36 cellular contexts compared by ENCODE assay signal in the genomic region with DNA sequence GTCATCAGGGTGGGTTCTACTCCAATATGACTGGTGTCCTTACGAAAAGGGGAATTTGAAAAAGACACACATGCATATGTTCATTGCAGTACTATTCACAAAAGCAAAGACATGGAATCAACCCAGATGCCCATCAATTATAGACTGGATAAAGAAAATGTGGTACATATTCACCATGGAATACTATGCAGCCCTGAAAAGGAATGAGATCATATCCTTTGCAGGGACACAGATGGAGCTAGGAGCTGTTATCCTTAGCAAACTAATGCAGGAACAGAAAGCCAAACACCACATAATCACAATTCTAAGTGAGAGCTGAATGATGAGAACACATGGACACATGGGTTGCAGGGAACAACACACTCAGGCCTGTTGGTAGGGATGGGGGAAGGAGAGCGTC. TPM values are rescaled to one million over a fixed set of nuclear protein-coding genes. Genes with fewer than 3 reads are reported as not detected.
"Had no signal": no experiment of that assay in that cellular context is flagged by ENCODE, and none has a peak within 500 bp of the region (broad histone marks: within the 10 kb centered on the region; RNA-seq: fewer than 3 reads in every experiment).

No MANE protein-coding gene starts in this region.

- H3K4me3 ChIP-seq: ascending aorta, body of pancreas, breast epithelium, cardiac muscle cell had no signal

- FAIRE-seq: astrocyte, bronchial epithelial cell had no signal

- H3K36me3 ChIP-seq: ascending aorta, brain microvascular endothelial cell, breast epithelium, cardiac muscle cell had no signal

- DNase-seq: activated effector memory CD4-positive, alpha-beta T cell treated with anti-CD3 and anti-CD28 coated beads, Interleukin-2, amount 50 U/mL, for 16 hours; activated effector memory CD4-positive, alpha-beta T cell treated with Interleukin-2 at 50 U/mL for 16 hours; activated gamma-delta T cell; activated gamma-delta T cell treated with Interleukin-2 at 50 U/mL for 16 hours; activated naive CD4-positive, alpha-beta T cell; activated naive CD4-positive, alpha-beta T cell treated with anti-CD3 and anti-CD28 coated beads for 36 hours; activated naive CD4-positive, alpha-beta T cell treated with anti-CD3 and anti-CD28 coated beads, Interleukin-2, amount 10 ng/mL, durations not matched to agents 7 days and 5 days; activated naive CD4-positive, alpha-beta T cell treated with anti-CD3 and anti-CD28 coated beads, Interleukin-2, amount 50 U/mL, for 16 hours; activated naive CD4-positive, alpha-beta T cell treated with Interleukin-2 at 50 U/mL for 16 hours; activated naive CD8-positive, alpha-beta T cell treated with anti-CD3 and anti-CD28 coated beads for 36 hours; activated naive CD8-positive, alpha-beta T cell treated with anti-CD3 and anti-CD28 coated beads, Interleukin-2, amount 10 ng/mL, durations not matched to agents 7 days and 5 days; activated naive CD8-positive, alpha-beta T cell treated with anti-CD3 and anti-CD28 coated beads, Interleukin-2, amount 50 U/mL, for 24 hours; activated T-cell treated with anti-CD3 and anti-CD28 coated beads, Interleukin-2, amount 50 U/mL, for 1 hour; activated T-cell treated with anti-CD3 and anti-CD28 coated beads, Interleukin-2, amount 50 U/mL, for 24 hours; activated T-cell treated with anti-CD3 and anti-CD28 coated beads, Interleukin-2, amount 50 U/mL, for 4 hours; activated T-cell treated with anti-CD3 and anti-CD28 coated beads, Interleukin-2, amount 50 U/mL, for 48 hours; activated T-cell treated with anti-CD3 and anti-CD28 coated beads, Interleukin-2, amount 50 U/mL, for 72 hours; amniotic stem cell; amygdala; anterior cingulate cortex; aorta; body of pancreas; brain microvascular endothelial cell; caudate nucleus; central memory CD4-positive, alpha-beta T cell; cerebellar nuclear complex had no signal

- H3K27me3 ChIP-seq: ascending aorta, body of pancreas, breast epithelium, cardiac muscle cell had no signal

- ATAC-seq: activated naive CD4-positive, alpha-beta T cell treated with anti-CD3 and anti-CD28 coated beads, Interleukin-2, amount 50 U/mL, for 72 hours; activated naive CD8-positive, alpha-beta T cell treated with anti-CD3 and anti-CD28 coated beads, Interleukin-2, amount 50 U/mL, for 24 hours; activated T-cell treated with anti-CD3 and anti-CD28 coated beads, Interleukin-2, amount 50 U/mL, for 4 hours; activated T-cell treated with anti-CD3 and anti-CD28 coated beads, Interleukin-2, amount 50 U/mL, for 72 hours; activated T-helper 17 cell treated with anti-CD3 and anti-CD28 coated beads, Interleukin-2, amount 50 U/mL, for 72 hours; body of pancreas had no signal

- H3K9me3 ChIP-seq: ascending aorta, body of pancreas, breast epithelium had no signal

- H3K4me1 ChIP-seq: ascending aorta, body of pancreas, breast epithelium had no signal

- H3K27ac ChIP-seq: ascending aorta, body of pancreas, brain microvascular endothelial cell, breast epithelium, cardiac muscle cell had no signal

RNA-seq across cellular contexts. Expression of a gene that starts 24.8 kb away (rescaled TPM):
- total RNA-seq: ascending aorta had no signal

RNA-seq across cellular contexts. Expression of a gene that starts 54.0 kb away (rescaled TPM):
- total RNA-seq: activated naive CD4-positive, alpha-beta T cell treated with anti-CD3 and anti-CD28 coated beads for 36 hours; activated naive CD4-positive, alpha-beta T cell treated with anti-CD3 and anti-CD28 coated beads, Interleukin-2, amount 50 U/mL, for 72 hours; activated naive CD8-positive, alpha-beta T cell treated with anti-CD3 and anti-CD28 coated beads for 36 hours; activated naive CD8-positive, alpha-beta T cell treated with anti-CD3 and anti-CD28 coated beads, Interleukin-2, amount 10 ng/mL, durations not matched to agents 7 days and 5 days; activated T-cell treated with anti-CD3 and anti-CD28 coated beads, Interleukin-2, amount 50 U/mL, for 4 hours; activated T-cell treated with anti-CD3 and anti-CD28 coated beads, Interleukin-2, amount 50 U/mL, for 72 hours; activated T-helper 1 cell treated with anti-CD3 and anti-CD28 coated beads, Interleukin-12 subunit alpha, Interleukin-12 subunit beta, Interleukin-2, Interleukin-4 antibody, amounts not matched to agents 30 ng/mL and 10 ng/mL and 1 ng/mL, durations not matched to agents 14 hours and 24 hours and 36 hours; activated T-helper 17 cell treated with anti-CD3 and anti-CD28 coated beads, Interleukin-2, amount 50 U/mL, for 72 hours; activated T-helper 2 cell treated with anti-CD3 and anti-CD28 coated beads, Interferon-gamma antibody, Interleukin-2, Interleukin-4, amounts not matched to agents 10 μg/mL and 5 μg/mL and 100 μg/mL, durations not matched to agents 14 hours and 24 hours and 36 hours; aorta; cardiac muscle cell; chondrocyte had no signal
